23 cellular contexts compared by ENCODE assay signal in the genomic region with DNA sequence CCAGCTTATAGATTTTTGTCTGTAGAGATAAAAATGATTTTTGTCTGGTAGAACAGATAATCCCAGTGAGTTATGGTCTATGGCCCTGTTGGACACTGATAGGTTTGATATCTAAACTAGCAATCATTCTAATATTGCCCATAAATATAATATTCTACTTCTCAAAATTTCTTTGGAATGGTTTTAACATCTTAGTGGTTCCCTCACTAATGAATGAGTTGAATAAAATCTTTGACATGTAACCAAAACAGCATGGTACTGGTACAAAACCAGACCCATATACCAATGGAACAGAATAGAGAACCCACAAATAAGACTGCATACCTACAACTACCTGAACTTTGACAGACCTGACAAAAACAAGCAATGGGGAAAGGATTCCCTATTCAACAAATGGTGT.
"Had no signal": no experiment of that assay in that cellular context is flagged by ENCODE, and none has a peak within 500 bp of the region (broad histone marks: within the 10 kb centered on the region; RNA-seq: fewer than 3 reads in every experiment).

No MANE protein-coding gene starts in this region.

- H3K27ac ChIP-seq: colonic mucosa, coronary artery, dorsolateral prefrontal cortex, epithelial cell of prostate, esophagus muscularis mucosa, esophagus squamous epithelium, foreskin keratinocyte, gastrocnemius medialis, gastroesophageal sphincter, heart left ventricle, heart right ventricle had no signal

- H3K4me3 ChIP-seq: colonic mucosa, coronary artery, dorsolateral prefrontal cortex, esophagus muscularis mucosa, esophagus squamous epithelium, gastrocnemius medialis, gastroesophageal sphincter, heart left ventricle, heart right ventricle had no signal

- H3K9me3 ChIP-seq: colonic mucosa, esophagus squamous epithelium, gastrocnemius medialis, gastroesophageal sphincter, heart left ventricle had no signal

- H3K4me1 ChIP-seq: colonic mucosa, foreskin keratinocyte had no signal

- H3K36me3 ChIP-seq: colonic mucosa, esophagus muscularis mucosa, esophagus squamous epithelium, gastrocnemius medialis, gastroesophageal sphincter, heart left ventricle, heart right ventricle had no signal

- DNase-seq: colonic mucosa; cortex of kidney; dermis blood vessel endothelial cell; dorsolateral prefrontal cortex; effector CD4-positive, alpha-beta T cell; effector CD8-positive, alpha-beta T cell; effector memory CD4-positive, alpha-beta T cell; effector memory CD8-positive, alpha-beta T cell; endodermal cell; erythroblast; esophagus squamous epithelium; foreskin fibroblast; foreskin keratinocyte; foreskin melanocyte; gastrocnemius medialis; glutamatergic neuron; head of caudate nucleus; heart left ventricle; heart right ventricle had no signal
